In the genomic region with DNA sequence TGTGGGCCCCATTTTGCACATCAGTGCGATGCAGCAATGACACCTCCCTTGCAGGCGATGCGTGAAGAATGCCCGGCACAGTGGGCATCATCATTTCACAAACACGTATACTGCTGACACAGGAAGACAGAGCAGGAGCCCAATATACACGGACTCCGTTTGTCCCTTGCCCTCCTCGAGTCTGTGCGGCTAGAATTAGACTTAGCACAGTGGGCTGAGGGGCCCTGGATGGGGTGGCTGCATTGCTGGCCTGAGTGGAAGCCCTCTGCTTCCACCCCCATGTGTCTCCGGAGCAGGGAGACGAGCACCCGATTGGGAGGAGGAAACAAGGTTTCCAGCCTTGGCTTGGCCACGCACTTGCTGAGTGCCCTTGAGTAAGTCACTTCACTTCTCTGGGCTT, we compare ENCODE assay signal across 23 cellular contexts. TPM values are rescaled to one million over a fixed set of nuclear protein-coding genes. Genes with fewer than 3 reads are reported as not detected.
DNase-seq lines count a peak whose midpoint lies in the region; ATAC-seq and TF ChIP-seq lines count a peak whose summit lies in the region.
"Had no signal": no experiment of that assay in that cellular context is flagged by ENCODE, and none has a peak within 500 bp of the region (broad histone marks: within the 10 kb centered on the region; RNA-seq: fewer than 3 reads in every experiment).

No MANE protein-coding gene starts in this region.

- CTCF ChIA-PET in RWPE1 (lab: Yijun Ruan, JAX) = interaction anchor here (0.6 to 2.0 kb wide), 2 partner anchors 11 to 20 kb away, joined by 3 to 10 read pairs; no protein-coding TSS in a partner anchor

- no peak for TF ChIP-seq POLR2A in adrenal gland (IDR thresholded peaks at IDR 0.05)

- no peak for DNase-seq in RWPE1 (ENCODE audit: low spot score)
- DNase-seq in lower lobe of right lung = peak; percentile 23
- no peak for DNase-seq in thoracic aorta (ENCODE audit: low spot score)
- no peak for DNase-seq in adrenal gland
- no peak for DNase-seq in stimulated activated CD4-positive, alpha-beta T cell treated with anti-CD3 and anti-CD28 coated beads, Interleukin-4, amount 100 ng/mL, for 24 hours
- no peak for DNase-seq in dedifferentiated amniotic fluid mesenchymal stem cell (ENCODE audit: extremely low spot score)
- DNase-seq: CD4-positive, alpha-beta memory T cell; DMS153; GDM1; GM23248; IMR-90; Karpas-422; MG63; NCI-H1048; NCI-H1436 treated with DMSO at 0.1 percent for 48 hours; NCI-H2029 treated with DMSO at 0.1 percent for 48 hours; NCI-H2171; NCI-H526; PC-3 had no signal

- H3K9me3 ChIP-seq in lower lobe of right lung = no peaks in the 10 kb centered on the region
- no peaks in the 10 kb centered on the region for H3K9me3 ChIP-seq in thoracic aorta
- H3K9me3 ChIP-seq in adrenal gland (replicated peaks in 1 of 3) = no peaks in the 10 kb centered on the region
- H3K9me3 ChIP-seq: A549, BLaER1, HAP-1, MG63 had no signal

- H3K27me3 ChIP-seq in lower lobe of right lung (ENCODE audit: low read depth) (no peaks in the 10 kb centered on the region), thoracic aorta (replicated peaks; ENCODE audit: insufficient read depth) (no peaks in the 10 kb centered on the region), adrenal gland (no peaks in the 10 kb centered on the region)
- H3K27me3 ChIP-seq: BLaER1, MG63 had no signal

- H3K36me3 ChIP-seq in lower lobe of right lung = peaks cover 97% of the 10 kb centered on the region
- peaks cover 88% of the 10 kb centered on the region for H3K36me3 ChIP-seq in thoracic aorta
- H3K36me3 ChIP-seq in adrenal gland (replicated peaks in 1 of 2) = peaks cover 0 to 69% of the 10 kb centered on the region in 2 donors
- H3K36me3 ChIP-seq: HAP-1 had no signal

- 73 to 93% (median 88%) methylated on average over 2 to 13 of the region's 13 CpGs for WGBS in adrenal gland, 4 donors

- POLR2A ChIA-PET in RWPE1 (lab: Yijun Ruan, JAX; ENCODE audit: low non-redundant PET) = no interaction called here

- TF ChIP-seq CTCF in RWPE1 (conservative IDR thresholded peaks at IDR 0.05; ENCODE audit: low read depth) (no peak), lower lobe of right lung (IDR thresholded peaks at IDR 0.05) (no peak), thoracic aorta (IDR thresholded peaks at IDR 0.05) (no peak), adrenal gland (IDR thresholded peaks at IDR 0.05) (no peak)

- H3K4me3 ChIP-seq in lower lobe of right lung (no peak overlapping the region), thoracic aorta (no peak overlapping the region), adrenal gland (no peak overlapping the region)
- H3K4me3 ChIP-seq: A549, BLaER1, GM23248, HAP-1, MG63 had no signal

- intact Hi-C loops in lower lobe of right lung (cut with DNase I) (no loop called here), adrenal gland (cut with DNase I) (no loop called here)

- H3K27ac ChIP-seq in RWPE1 = 0 out of 2 replicates have a peak overlapping the region, but pooled peaks have one; percentile 0
- H3K27ac ChIP-seq in cingulate gyrus (ENCODE audit: low read depth, low read length) = peak overlapping the region; percentile 34
- no peak overlapping the region for H3K27ac ChIP-seq in lower lobe of right lung
- peak overlapping the region; percentile 39 to 42 for H3K27ac ChIP-seq in thoracic aorta
- no peak overlapping the region for H3K27ac ChIP-seq in adrenal gland
- H3K27ac ChIP-seq: A549, BLaER1, GM23248 had no signal

- ATAC-seq in lower lobe of right lung (no peak), thoracic aorta (ENCODE audit: insufficient number of reproducible peaks, low FRiP score, low read depth) (no peak)
- ATAC-seq: A549, PC-3 had no signal

- H3K4me1 ChIP-seq in lower lobe of right lung = peaks cover 8% of the 10 kb centered on the region
- H3K4me1 ChIP-seq in thoracic aorta (ENCODE audit: control insufficient read depth in 1 of 2, low read depth in 2 of 2) = peaks cover 22 to 40% of the 10 kb centered on the region in 2 donors
- peaks cover 10 to 13% of the 10 kb centered on the region in 2 donors for H3K4me1 ChIP-seq in adrenal gland (replicated peaks in 1 of 2)
- H3K4me1 ChIP-seq: HAP-1 had no signal

RNA-seq across cellular contexts. Expression of gene GSN, which starts 40.8 kb away (rescaled TPM):
- total RNA-seq in lower lobe of right lung = 388 TPM
- total RNA-seq in thoracic aorta = 1,000 to 10,000 TPM; 3,187 to 4,234 TPM
- total RNA-seq in adrenal gland = 100 to 1,000 TPM; 152 to 735 (median 374) TPM
- polyA plus RNA-seq in adrenal gland = 100 to 1,000 TPM in 2 of 3 donors, 10 to 100 TPM in 1; 78.5 to 432 (median 180) TPM

Comparison
In these comparisons a context has a peak if more than half of its experiments do, and no peak if none do; other contexts are left out.
1. H3K27ac ChIP-seq: peak in RWPE1 (single experiment), cingulate gyrus (single experiment) and thoracic aorta (2 of 2); none in lower lobe of right lung (single experiment) and adrenal gland (0 of 5).